ENCODE assay signal across 27 cellular contexts in genomic region chr7:45595809-45596664, GRCh38. TPM values are rescaled to one million over a fixed set of nuclear protein-coding genes. Genes with fewer than 3 reads are reported as not detected.
A peak's percentile ranks its signal among the peaks of the same experiment; 100 is the strongest.
DNase-seq lines count a peak whose midpoint lies in the region; ATAC-seq and TF ChIP-seq lines count a peak whose summit lies in the region.
"Had no signal": no experiment of that assay in that cellular context is flagged by ENCODE, and none has a peak within 500 bp of the region (broad histone marks: within the 10 kb centered on the region; RNA-seq: fewer than 3 reads in every experiment).

No MANE protein-coding gene starts in this region.

- H2AFZ ChIP-seq in neuronal stem cell (ENCODE audit: low read length), result no peak overlapping the region

- no peak for ATAC-seq in heart right ventricle
- no peak for ATAC-seq in GM21526 (IDR thresholded peaks at IDR 0.05; ENCODE audit: low FRiP score, unreplicated experiment)
- ATAC-seq: activated CD4-positive, CD25-positive, alpha-beta regulatory T cell treated with anti-CD3 and anti-CD28 coated beads, Interleukin-2, amount 50 U/mL, for 24 hours; activated T-cell treated with anti-CD3 and anti-CD28 coated beads, Interleukin-2, amount 50 U/mL, for 4 hours; K562; left cardiac atrium; T-helper 17 cell had no signal

- H3K4me3 ChIP-seq in right atrium auricular region, result no peak overlapping the region
- H3K4me3 ChIP-seq in heart right ventricle, result no peak overlapping the region
- no peak overlapping the region for H3K4me3 ChIP-seq in neuronal stem cell (ENCODE audit: low read length in 2 of 2)
- H3K4me3 ChIP-seq: adrenal gland, K562, MG63 had no signal

- intact Hi-C loops in heart right ventricle (cut with DNase I), result loop anchor here in 1 of 10 donors (2.0 kb wide), 1 partner anchor 37 kb away; no protein-coding TSS in a partner anchor

- no peaks in the 10 kb centered on the region for H3K36me3 ChIP-seq in right atrium auricular region
- no peaks in the 10 kb centered on the region for H3K36me3 ChIP-seq in heart right ventricle
- H3K36me3 ChIP-seq in neuronal stem cell (replicated peaks in 1 of 2; ENCODE audit: control insufficient read depth in 2 of 2, insufficient read depth in 2 of 2, low read length in 2 of 2), result peaks cover 0 to 2% of the 10 kb centered on the region in 2 donors
- H3K36me3 ChIP-seq: adrenal gland, BE2C, MG63 had no signal

- peaks cover 58% of the 10 kb centered on the region for H3K4me1 Mint-ChIP-seq in endothelial cell (ENCODE audit: unreplicated experiment)
- H3K4me1 Mint-ChIP-seq: memory B cell, T-helper 17 cell had no signal

- no peaks in the 10 kb centered on the region for H3K27me3 ChIP-seq in right atrium auricular region
- H3K27me3 ChIP-seq in heart right ventricle, result no peaks in the 10 kb centered on the region
- H3K27me3 ChIP-seq in neuronal stem cell (ENCODE audit: control insufficient read depth in 3 of 3, insufficient read depth in 3 of 3, low read depth in 1 of 3, low read length in 3 of 3), result no peaks in the 10 kb centered on the region
- H3K27me3 ChIP-seq: adrenal gland, BE2C, MG63 had no signal

- H3K4me3 Mint-ChIP-seq in endothelial cell (ENCODE audit: unreplicated experiment), result peak overlapping the region; percentile 47
- H3K4me3 Mint-ChIP-seq: activated naive CD4-positive, alpha-beta T cell treated with anti-CD3 and anti-CD28 coated beads for 36 hours; activated T-cell treated with anti-CD3 and anti-CD28 coated beads, Interleukin-2, amount 50 U/mL, for 4 hours; brain; memory B cell; stimulated activated naive CD8-positive, alpha-beta T cell treated with anti-CD3 and anti-CD28 coated beads, Interleukin-15, Interleukin-2, amounts not matched to agents 100 ng/mL and 50 ng/mL, for 24 hours; T-helper 17 cell had no signal

- H3K36me3 Mint-ChIP-seq in endothelial cell (ENCODE audit: low read depth, unreplicated experiment), result peaks cover 12% of the 10 kb centered on the region
- H3K36me3 Mint-ChIP-seq: memory B cell had no signal

- H2AK5ac ChIP-seq in neuronal stem cell (ENCODE audit: low read depth, low read length), result no peak overlapping the region

- H3K4ac ChIP-seq in neuronal stem cell (ENCODE audit: low read length), result no peak overlapping the region

- H3K27me3 Mint-ChIP-seq in endothelial cell (ENCODE audit: unreplicated experiment), result peaks cover 5% of the 10 kb centered on the region
- H3K27me3 Mint-ChIP-seq: brain; stimulated activated naive CD8-positive, alpha-beta T cell treated with anti-CD3 and anti-CD28 coated beads, Interleukin-15, Interleukin-2, amounts not matched to agents 100 ng/mL and 50 ng/mL, for 24 hours had no signal

- no peak overlapping the region for H2BK5ac ChIP-seq in neuronal stem cell (ENCODE audit: low read length)

- H2BK12ac ChIP-seq in neuronal stem cell (ENCODE audit: low read length), result no peak overlapping the region

- H4K91ac ChIP-seq in neuronal stem cell (ENCODE audit: low read depth, low read length, poor library complexity), result no peak overlapping the region

- H3K27ac ChIP-seq in right atrium auricular region (no peak overlapping the region), heart right ventricle (no peak overlapping the region), neuronal stem cell (replicated peaks; ENCODE audit: low read length) (no peak overlapping the region)
- H3K27ac ChIP-seq: adrenal gland had no signal

- H3K9me3 ChIP-seq in right atrium auricular region (no peaks in the 10 kb centered on the region), heart right ventricle (no peaks in the 10 kb centered on the region), neuronal stem cell (replicated peaks in 1 of 2; ENCODE audit: control insufficient read depth in 2 of 2, insufficient read depth in 1 of 2, low read depth in 1 of 2, low read length in 2 of 2) (peaks cover 0 to 2% of the 10 kb centered on the region in 2 donors)
- H3K9me3 ChIP-seq: adrenal gland, BE2C, MG63 had no signal

- H3K79me1 ChIP-seq in neuronal stem cell (ENCODE audit: low read depth, low read length), result peaks cover 8% of the 10 kb centered on the region

- H3K9me3 Mint-ChIP-seq in endothelial cell (ENCODE audit: unreplicated experiment), result no peaks in the 10 kb centered on the region
- H3K9me3 Mint-ChIP-seq: activated naive CD4-positive, alpha-beta T cell treated with anti-CD3 and anti-CD28 coated beads for 36 hours; activated T-cell treated with anti-CD3 and anti-CD28 coated beads, Interleukin-2, amount 50 U/mL, for 4 hours; brain; memory B cell; stimulated activated naive CD8-positive, alpha-beta T cell treated with anti-CD3 and anti-CD28 coated beads, Interleukin-15, Interleukin-2, amounts not matched to agents 100 ng/mL and 50 ng/mL, for 24 hours had no signal

- TF ChIP-seq CTCF in right atrium auricular region (IDR thresholded peaks at IDR 0.05), result no peak
- no peak for TF ChIP-seq CTCF in heart right ventricle (IDR thresholded peaks at IDR 0.05)
- no peak for TF ChIP-seq CTCF in endothelial cell (IDR thresholded peaks at IDR 0.05; ENCODE audit: unreplicated experiment)

- H3K18ac ChIP-seq in neuronal stem cell (ENCODE audit: low read length), result peak overlapping the region; percentile 30

- H4K8ac ChIP-seq in neuronal stem cell (ENCODE audit: low read depth, low read length), result no peak overlapping the region

- no peak overlapping the region for H3K14ac ChIP-seq in neuronal stem cell (ENCODE audit: low read length)

- no peak overlapping the region for H2BK120ac ChIP-seq in neuronal stem cell (ENCODE audit: low read depth, low read length)

- H3K27ac Mint-ChIP-seq in endothelial cell (ENCODE audit: unreplicated experiment), result peak overlapping the region; percentile 70
- H3K27ac Mint-ChIP-seq: activated naive CD4-positive, alpha-beta T cell treated with anti-CD3 and anti-CD28 coated beads for 36 hours; memory B cell; stimulated activated naive CD8-positive, alpha-beta T cell treated with anti-CD3 and anti-CD28 coated beads, Interleukin-15, Interleukin-2, amounts not matched to agents 100 ng/mL and 50 ng/mL, for 24 hours; T-helper 17 cell had no signal

- no peak overlapping the region for H2BK15ac ChIP-seq in neuronal stem cell (ENCODE audit: low read length)

- no peak overlapping the region for H3K9ac ChIP-seq in neuronal stem cell (ENCODE audit: low read depth, low read length, poor library complexity)

- DNase-seq in right atrium auricular region (ENCODE audit: low spot score), result peak; percentile 34
- no peak for DNase-seq in heart right ventricle
- DNase-seq in endothelial cell (ENCODE audit: low spot score), result no peak
- DNase-seq in neuronal stem cell (ENCODE audit: low spot score), result no peak
- DNase-seq in cortex of kidney (lab: John Stamatoyannopoulos, UW), result no peak
- DNase-seq in KG1 (lab: John Stamatoyannopoulos, UW), result no peak
- no peak for DNase-seq in NOMO-1 (lab: John Stamatoyannopoulos, UW; ENCODE audit: unreplicated experiment in 2 of 2)
- DNase-seq: activated naive CD4-positive, alpha-beta T cell treated with anti-CD3 and anti-CD28 coated beads for 36 hours; activated T-cell treated with anti-CD3 and anti-CD28 coated beads, Interleukin-2, amount 50 U/mL, for 4 hours; BE2C; effector CD8-positive, alpha-beta T cell; erythroblast; left cardiac atrium; MG63; NCI-H1417; NCI-H345; NCI-H748 treated with DMSO at 0.1 percent for 48 hours; nucleus accumbens; RPMI8226; T-helper 17 cell had no signal

- no peak overlapping the region for H3K23ac ChIP-seq in neuronal stem cell (ENCODE audit: low read depth, low read length, poor library complexity)

- H3K4me2 ChIP-seq in neuronal stem cell (ENCODE audit: insufficient read depth, low read length, poor library complexity, severe bottlenecking), result no peak overlapping the region

- H3K4me1 ChIP-seq in right atrium auricular region (no peaks in the 10 kb centered on the region), heart right ventricle (peaks cover 0 to 15% (median 0%) of the 10 kb centered on the region in 9 donors), neuronal stem cell (ENCODE audit: control insufficient read depth in 2 of 2, insufficient read depth in 1 of 2, low read depth in 1 of 2, low read length in 2 of 2) (peaks cover 3 to 9% of the 10 kb centered on the region in 2 donors)
- H3K4me1 ChIP-seq: adrenal gland, BE2C had no signal

- 92 to 93% methylated on average over 9 of the region's 9 CpGs for WGBS in heart right ventricle, 2 donors
- no CpG with 5 or more reads among the region's 9 CpGs for WGBS in neuronal stem cell (ENCODE audit: extremely low coverage in 2 of 2, insufficient read length in 2 of 2, insufficient replicate concordance in 1 of 2), 2 donors

RNA-seq across cellular contexts. Expression of gene ADCY1, which starts 21.9 kb away (rescaled TPM):
- 1 to 10 TPM; 2.4 to 3.2 TPM for total RNA-seq in right atrium auricular region
- 1 to 10 TPM; 2.2 to 8.6 (median 3.6) TPM for total RNA-seq in heart right ventricle
- under 1 TPM; 0.46 to 0.80 TPM for polyA plus RNA-seq in heart right ventricle
- 50.7 TPM for total RNA-seq in endothelial cell (ENCODE audit: unreplicated experiment)
- 5.1 TPM for polyA plus RNA-seq in neuronal stem cell (2013, experiment 1 of 2)
- polyA plus RNA-seq in neuronal stem cell (2013, experiment 2 of 2), result 4.8 TPM
- total RNA-seq: T-helper 17 cell had no signal
